In the genomic region with DNA sequence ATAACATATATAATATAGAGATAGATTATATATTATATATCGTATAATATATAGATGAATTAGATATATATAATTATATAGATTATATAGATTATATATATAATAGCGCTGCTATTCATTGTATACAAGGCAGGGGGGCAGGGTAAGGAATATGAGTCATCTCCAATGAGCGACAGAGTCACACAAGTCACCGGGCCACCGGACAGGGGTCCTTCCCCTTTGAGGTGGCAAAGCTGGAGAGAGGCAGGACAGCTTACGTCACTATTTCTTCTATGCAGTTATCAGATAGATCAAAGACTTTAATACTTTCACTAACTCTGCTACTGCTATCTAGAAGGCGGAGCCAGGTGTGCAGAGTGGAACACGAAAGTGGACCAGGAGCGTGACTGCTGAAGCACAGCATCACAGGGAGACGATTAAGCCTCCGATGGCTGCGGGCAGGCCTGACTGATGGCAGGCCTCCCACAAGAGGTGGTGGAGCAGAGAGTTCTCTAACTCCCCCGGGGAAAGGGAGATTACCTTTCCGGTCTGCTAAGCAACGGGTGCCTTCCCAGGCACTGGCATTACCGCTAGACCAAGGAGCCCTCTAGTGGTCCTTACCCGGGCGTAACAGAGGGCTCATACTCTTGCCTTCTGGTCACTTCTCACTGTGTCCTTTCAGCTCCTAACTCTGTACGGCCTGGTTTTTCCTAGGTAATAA, we compare ENCODE assay signal across 9 cellular contexts.
DNase-seq lines count a peak whose midpoint lies in the region; ATAC-seq, FAIRE-seq and TF ChIP-seq lines count a peak whose summit lies in the region.
"Had no signal": no experiment of that assay in that cellular context is flagged by ENCODE, and none has a peak within 500 bp of the region (broad histone marks: within the 10 kb centered on the region; RNA-seq: fewer than 3 reads in every experiment).

No MANE protein-coding gene starts in this region.

- no peaks in the 10 kb centered on the region for H3K36me3 Mint-ChIP-seq in activated T-helper 2 cell treated with anti-CD3 and anti-CD28 coated beads, Interferon-gamma antibody, Interleukin-2, Interleukin-4, amounts not matched to agents 10 μg/mL and 5 μg/mL and 100 μg/mL, durations not matched to agents 14 hours and 24 hours and 36 hours (ENCODE audit: low read depth)

- H3K79me2 ChIP-seq in GM12878 (ENCODE audit: control insufficient read depth, insufficient read depth, low read length): no peaks in the 10 kb centered on the region

- peaks cover 9% of the 10 kb centered on the region for H3K9me3 Mint-ChIP-seq in activated T-helper 2 cell treated with anti-CD3 and anti-CD28 coated beads, Interferon-gamma antibody, Interleukin-2, Interleukin-4, amounts not matched to agents 10 μg/mL and 5 μg/mL and 100 μg/mL, durations not matched to agents 14 hours and 24 hours and 36 hours

- DNase-seq in A673 (ENCODE audit: low spot score): peak; percentile 36
- no peak for DNase-seq in GM19239 (ENCODE audit: insufficient read length, low spot score)
- DNase-seq in GM12878 (ENCODE audit: low read depth, low spot score): no peak
- DNase-seq in NCI-H345 (lab: John Stamatoyannopoulos, UW): no peak
- DNase-seq in activated T-helper 2 cell treated with anti-CD3 and anti-CD28 coated beads, Interferon-gamma antibody, Interleukin-2, Interleukin-4, amounts not matched to agents 10 μg/mL and 5 μg/mL and 100 μg/mL, durations not matched to agents 14 hours and 24 hours and 36 hours (ENCODE audit: low spot score): no peak
- DNase-seq in NCI-H1105 (lab: John Stamatoyannopoulos, UW): no peak

- peak; percentile 45 for TF ChIP-seq CTCF in A673 (conservative IDR thresholded peaks at IDR 0.05; ENCODE audit: low read depth, low read length)
- peak in 2 of 3 experiments; percentile 36 to 48; a peak in 3 of 6 replicates for TF ChIP-seq CTCF in GM12878 (IDR thresholded peaks at IDR 0.05 in 2 of 3, conservative IDR thresholded peaks at IDR 0.05 in 1 of 3; ENCODE audit: control insufficient read depth in 2 of 3, extremely low read depth in 1 of 3, insufficient read depth in 1 of 3, low read depth in 3 of 3, low read length in 3 of 3)

- CTCF ChIA-PET in A673 (lab: Charles Lee): no interaction called here
- CTCF ChIA-PET in GM12878 (lab: Yijun Ruan, JAX): no interaction called here

- H4K20me1 ChIP-seq in GM12878 (ENCODE audit: control insufficient read depth, insufficient read depth): no peaks in the 10 kb centered on the region

- no peaks in the 10 kb centered on the region for H3K9me3 ChIP-seq in A673 (ENCODE audit: low read depth, low read length, poor library complexity, severe bottlenecking)
- H3K9me3 ChIP-seq in GM12878 (replicated peaks; ENCODE audit: control insufficient read depth, insufficient read depth, low read length): no peaks in the 10 kb centered on the region

- no peaks in the 10 kb centered on the region for H3K27me3 Mint-ChIP-seq in activated T-helper 2 cell treated with anti-CD3 and anti-CD28 coated beads, Interferon-gamma antibody, Interleukin-2, Interleukin-4, amounts not matched to agents 10 μg/mL and 5 μg/mL and 100 μg/mL, durations not matched to agents 14 hours and 24 hours and 36 hours (ENCODE audit: low read depth)

- H3K4me3 Mint-ChIP-seq in activated T-helper 2 cell treated with anti-CD3 and anti-CD28 coated beads, Interferon-gamma antibody, Interleukin-2, Interleukin-4, amounts not matched to agents 10 μg/mL and 5 μg/mL and 100 μg/mL, durations not matched to agents 14 hours and 24 hours and 36 hours (ENCODE audit: low read depth): no peak overlapping the region

- FAIRE-seq in GM19239 (lab: Jason Lieb, UNC) (peak; percentile 80), GM12878 (lab: Jason Lieb, UNC) (no peak)

- POLR2A ChIA-PET in A673 (lab: Charles Lee; ENCODE audit: low non-redundant PET): no interaction called here
- POLR2A ChIA-PET in GM12878 (lab: Charles Lee): no interaction called here

- no peak overlapping the region for H3K4me3 ChIP-seq in A673 (ENCODE audit: low read depth, low read length, poor library complexity, severe bottlenecking)
- no peak overlapping the region for H3K4me3 ChIP-seq in GM12878

- H3K27ac ChIP-seq in A673 (ENCODE audit: low read depth, low read length, poor library complexity, severe bottlenecking) (no peak overlapping the region), GM12878 (ENCODE audit: control insufficient read depth, insufficient read depth) (no peak overlapping the region)

- in situ Hi-C loops in GM12878 (cut with MboI): no loop called here

- no peak overlapping the region for H3K9ac ChIP-seq in GM12878 (ENCODE audit: control insufficient read depth, insufficient read depth, low read length)

- no peaks in the 10 kb centered on the region for H3K36me3 ChIP-seq in A673 (ENCODE audit: insufficient read depth, low read length, poor library complexity, severe bottlenecking)
- H3K36me3 ChIP-seq in GM12878 (ENCODE audit: control insufficient read depth in 2 of 2, insufficient read depth in 2 of 2, low read length in 1 of 2): no peaks in the 10 kb centered on the region

- H3K4me1 ChIP-seq in A673 (ENCODE audit: insufficient read depth, low read length, poor library complexity, severe bottlenecking): no peaks in the 10 kb centered on the region
- no peaks in the 10 kb centered on the region for H3K4me1 ChIP-seq in GM12878 (ENCODE audit: control insufficient read depth, insufficient read depth, low read length)

- WGBS in GM12878 (ENCODE audit: insufficient coverage, insufficient replicate concordance, low lambda C conversion rate, missing lambda C conversion rate): 15% methylated on average over 19 of the region's 19 CpGs

- ATAC-seq in HG03521 (IDR thresholded peaks at IDR 0.05; ENCODE audit: unreplicated experiment) (peak; percentile 56), GM12878 (peak; percentile 83), HG03025 (IDR thresholded peaks at IDR 0.05; ENCODE audit: low FRiP score, unreplicated experiment) (no peak)
- ATAC-seq: activated CD4-positive, CD25-positive, alpha-beta regulatory T cell treated with anti-CD3 and anti-CD28 coated beads, Interleukin-2, amount 50 U/mL, for 24 hours had no signal

- TF ChIP-seq RAD21 in GM12878 (IDR thresholded peaks at IDR 0.05; ENCODE audit: insufficient read depth, low read depth, low read length): no peak

- H3K27me3 ChIP-seq in A673 (replicated peaks; ENCODE audit: insufficient read depth, low read depth, low read length, poor library complexity) (no peaks in the 10 kb centered on the region), GM12878 (replicated peaks in 1 of 2; ENCODE audit: control insufficient read depth in 2 of 2, insufficient read depth in 2 of 2, low read length in 1 of 2) (no peaks in the 10 kb centered on the region)

- no peak overlapping the region for H3K27ac Mint-ChIP-seq in activated T-helper 2 cell treated with anti-CD3 and anti-CD28 coated beads, Interferon-gamma antibody, Interleukin-2, Interleukin-4, amounts not matched to agents 10 μg/mL and 5 μg/mL and 100 μg/mL, durations not matched to agents 14 hours and 24 hours and 36 hours

- BruUV-seq in A673 (replicated peaks; lab: Mats Ljungman, UMichigan): no TSS peak
- BruUV-seq in GM12878 (replicated peaks; lab: Mats Ljungman, UMichigan): no TSS peak

- RAD21 ChIA-PET in GM12878 (lab: Charles Lee; ENCODE audit: unreplicated experiment): no interaction called here

- H3K4me2 ChIP-seq in GM12878 (ENCODE audit: control insufficient read depth, insufficient read depth): no peak overlapping the region

- H2AFZ ChIP-seq in GM12878 (ENCODE audit: control insufficient read depth, low read depth, low read length): no peak overlapping the region

- TF ChIP-seq EP300 in GM12878 (IDR thresholded peaks at IDR 0.05; ENCODE audit: borderline replicate concordance in 1 of 2, control insufficient read depth in 1 of 2, low read depth in 2 of 2, low read length in 2 of 2): no peak

- SMC1A ChIA-PET in GM12878 (lab: Charles Lee; ENCODE audit: uncharacterized antibody, unreplicated experiment): no interaction called here

- no peaks in the 10 kb centered on the region for H3K4me1 Mint-ChIP-seq in activated T-helper 2 cell treated with anti-CD3 and anti-CD28 coated beads, Interferon-gamma antibody, Interleukin-2, Interleukin-4, amounts not matched to agents 10 μg/mL and 5 μg/mL and 100 μg/mL, durations not matched to agents 14 hours and 24 hours and 36 hours (ENCODE audit: low read depth)

- TF ChIP-seq POLR2A in GM12878 (IDR thresholded peaks at IDR 0.05; ENCODE audit: low read depth, low read length): no peak

- intact Hi-C loops in A673 (cut with micrococcal nuclease; ENCODE audit: unreplicated experiment) (no loop called here), GM12878 (cut with micrococcal nuclease; ENCODE audit: unreplicated experiment) (no loop called here)
- intact Hi-C loops in activated T-helper 2 cell treated with anti-CD3 and anti-CD28 coated beads, Interferon-gamma antibody, Interleukin-2, Interleukin-4, amounts not matched to agents 10 μg/mL and 5 μg/mL and 100 μg/mL, durations not matched to agents 14 hours and 24 hours and 36 hours (cut with micrococcal nuclease): no loop called here

TF ChIP-seq in GM12878, 131 proteins besides CTCF, POLR2A, EP300 and RAD21 (continues in another document):
- no peak for TF ChIP-seq NR2C2 (IDR thresholded peaks at IDR 0.05; ENCODE audit: borderline replicate concordance, control insufficient read depth, insufficient read length, low read depth)
- TF ChIP-seq BHLHE40 (IDR thresholded peaks at IDR 0.05; ENCODE audit: borderline replicate concordance in 1 of 2, low read depth in 2 of 2, low read length in 1 of 2): peak in 1 of 2 experiments; percentile 29; a peak in 1 of 4 replicates
- peak; percentile 79 for TF ChIP-seq MEF2B (IDR thresholded peaks at IDR 0.05; ENCODE audit: partially characterized antibody, poor library complexity, severe bottlenecking)
- TF ChIP-seq MYC (IDR thresholded peaks at IDR 0.05; ENCODE audit: insufficient read depth, insufficient read length, insufficient replicate concordance, low read length, severe bottlenecking): no peak
